In genomic region chr19:47221080-47221841, GRCh38 we compare ENCODE assay signal across 24 cellular contexts.
"Had no signal": no experiment of that assay in that cellular context is flagged by ENCODE, and none has a peak within 500 bp of the region (broad histone marks: within the 10 kb centered on the region; RNA-seq: fewer than 3 reads in every experiment).

No MANE protein-coding gene starts in this region.

- H3K27me3 Mint-ChIP-seq: activated CD4-positive, alpha-beta memory T cell treated with anti-CD3 and anti-CD28 coated beads for 36 hours; activated CD4-positive, alpha-beta T cell treated with anti-CD3 and anti-CD28 coated beads, Interleukin-2, amount 10 ng/mL, durations not matched to agents 7 days and 5 days; central memory CD8-positive, alpha-beta T cell had no signal

- H3K4me3 ChIP-seq: ascending aorta, body of pancreas, Peyer's patch, SJSA1 had no signal

- H3K9me3 Mint-ChIP-seq: activated CD4-positive, alpha-beta memory T cell treated with anti-CD3 and anti-CD28 coated beads for 36 hours; activated CD4-positive, alpha-beta T cell treated with anti-CD3 and anti-CD28 coated beads, Interleukin-2, amount 10 ng/mL, durations not matched to agents 7 days and 5 days; activated T-cell treated with anti-CD3 and anti-CD28 coated beads, Interleukin-2, amount 50 U/mL, for 72 hours; central memory CD8-positive, alpha-beta T cell had no signal

- H3K27me3 ChIP-seq: ascending aorta, body of pancreas, Peyer's patch, SJSA1 had no signal

- ATAC-seq: activated T-cell treated with anti-CD3 and anti-CD28 coated beads, Interleukin-2, amount 50 U/mL, for 72 hours; body of pancreas had no signal

- H3K9me3 ChIP-seq: ascending aorta, body of pancreas, Peyer's patch, SJSA1 had no signal

- H3K27ac ChIP-seq: ascending aorta, body of pancreas, Peyer's patch, SJSA1 had no signal

- H3K4me3 Mint-ChIP-seq: activated CD4-positive, alpha-beta memory T cell treated with anti-CD3 and anti-CD28 coated beads for 36 hours; activated CD4-positive, alpha-beta T cell treated with anti-CD3 and anti-CD28 coated beads, Interleukin-2, amount 10 ng/mL, durations not matched to agents 7 days and 5 days; activated T-cell treated with anti-CD3 and anti-CD28 coated beads, Interleukin-2, amount 50 U/mL, for 72 hours; central memory CD8-positive, alpha-beta T cell had no signal

- H3K27ac Mint-ChIP-seq: activated CD4-positive, alpha-beta memory T cell treated with anti-CD3 and anti-CD28 coated beads for 36 hours; activated CD4-positive, alpha-beta T cell treated with anti-CD3 and anti-CD28 coated beads, Interleukin-2, amount 10 ng/mL, durations not matched to agents 7 days and 5 days; activated T-cell treated with anti-CD3 and anti-CD28 coated beads, Interleukin-2, amount 50 U/mL, for 72 hours had no signal

- DNase-seq: activated CD4-positive, alpha-beta memory T cell treated with anti-CD3 and anti-CD28 coated beads for 36 hours; activated CD4-positive, alpha-beta T cell treated with anti-CD3 and anti-CD28 coated beads, Interleukin-2, amount 10 ng/mL, durations not matched to agents 7 days and 5 days; activated CD4-positive, CD25-positive, alpha-beta regulatory T cell; activated CD8-positive, alpha-beta memory T cell treated with anti-CD3 and anti-CD28 coated beads, Interleukin-2, amount 50 U/mL, for 4 hours; activated naive CD4-positive, alpha-beta T cell treated with anti-CD3 and anti-CD28 coated beads, Interleukin-2, amount 50 U/mL, for 16 hours; activated T-cell treated with anti-CD3 and anti-CD28 coated beads, Interleukin-2, amount 50 U/mL, for 72 hours; amniotic stem cell; KG1; NCI-H1048; NCI-H146; NCI-H2029 treated with DMSO at 0.1 percent for 48 hours; NCI-H345; NCI-H510A; NCI-H526 treated with DMSO at 0.1 percent for 48 hours; NCI-H82; NK-92 treated with Interleukin-12 subunit alpha and Interleukin-12 subunit beta, amount 100 ng/mL, for 24 hours; Peyer's patch; SHP77; T-helper 2 cell; T1000 had no signal
